ENCODE assay signal across 1 cellular context in the genomic region with DNA sequence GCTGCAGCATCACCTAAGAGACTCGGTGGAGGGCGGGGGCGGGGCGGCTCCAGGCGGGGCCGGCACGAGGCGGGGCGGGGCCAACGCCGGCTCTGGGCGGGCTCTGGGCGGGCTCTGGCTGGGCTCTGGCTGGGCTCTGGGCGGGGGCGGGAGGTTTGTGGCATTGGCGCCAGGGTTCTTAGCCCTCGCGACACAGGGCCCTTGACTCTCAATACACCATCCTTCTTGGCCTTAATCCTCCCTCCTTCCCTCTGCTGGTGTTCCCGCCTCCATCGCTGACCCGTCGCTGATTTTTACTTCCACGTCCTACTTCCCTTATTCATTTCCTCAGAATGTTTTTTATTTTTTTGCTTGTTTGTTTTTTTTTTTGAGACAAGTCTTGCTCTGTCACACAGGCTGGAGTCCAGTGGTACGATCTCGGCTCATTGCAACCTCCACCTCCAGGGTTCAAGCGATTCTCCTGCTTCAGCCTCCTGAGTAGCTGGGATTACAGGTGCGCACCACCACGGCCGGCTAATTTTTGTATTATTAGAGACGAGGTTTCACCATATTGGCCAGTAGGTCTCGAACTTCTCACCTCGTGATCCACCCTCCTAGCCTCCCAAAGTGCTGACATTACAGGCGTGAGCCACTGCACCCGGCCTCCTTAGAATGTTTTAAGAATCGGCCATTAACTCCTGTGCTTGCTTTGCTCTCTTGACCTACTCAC.
TF ChIP-seq lines count a peak whose summit lies in the region.

A gene with protein sequence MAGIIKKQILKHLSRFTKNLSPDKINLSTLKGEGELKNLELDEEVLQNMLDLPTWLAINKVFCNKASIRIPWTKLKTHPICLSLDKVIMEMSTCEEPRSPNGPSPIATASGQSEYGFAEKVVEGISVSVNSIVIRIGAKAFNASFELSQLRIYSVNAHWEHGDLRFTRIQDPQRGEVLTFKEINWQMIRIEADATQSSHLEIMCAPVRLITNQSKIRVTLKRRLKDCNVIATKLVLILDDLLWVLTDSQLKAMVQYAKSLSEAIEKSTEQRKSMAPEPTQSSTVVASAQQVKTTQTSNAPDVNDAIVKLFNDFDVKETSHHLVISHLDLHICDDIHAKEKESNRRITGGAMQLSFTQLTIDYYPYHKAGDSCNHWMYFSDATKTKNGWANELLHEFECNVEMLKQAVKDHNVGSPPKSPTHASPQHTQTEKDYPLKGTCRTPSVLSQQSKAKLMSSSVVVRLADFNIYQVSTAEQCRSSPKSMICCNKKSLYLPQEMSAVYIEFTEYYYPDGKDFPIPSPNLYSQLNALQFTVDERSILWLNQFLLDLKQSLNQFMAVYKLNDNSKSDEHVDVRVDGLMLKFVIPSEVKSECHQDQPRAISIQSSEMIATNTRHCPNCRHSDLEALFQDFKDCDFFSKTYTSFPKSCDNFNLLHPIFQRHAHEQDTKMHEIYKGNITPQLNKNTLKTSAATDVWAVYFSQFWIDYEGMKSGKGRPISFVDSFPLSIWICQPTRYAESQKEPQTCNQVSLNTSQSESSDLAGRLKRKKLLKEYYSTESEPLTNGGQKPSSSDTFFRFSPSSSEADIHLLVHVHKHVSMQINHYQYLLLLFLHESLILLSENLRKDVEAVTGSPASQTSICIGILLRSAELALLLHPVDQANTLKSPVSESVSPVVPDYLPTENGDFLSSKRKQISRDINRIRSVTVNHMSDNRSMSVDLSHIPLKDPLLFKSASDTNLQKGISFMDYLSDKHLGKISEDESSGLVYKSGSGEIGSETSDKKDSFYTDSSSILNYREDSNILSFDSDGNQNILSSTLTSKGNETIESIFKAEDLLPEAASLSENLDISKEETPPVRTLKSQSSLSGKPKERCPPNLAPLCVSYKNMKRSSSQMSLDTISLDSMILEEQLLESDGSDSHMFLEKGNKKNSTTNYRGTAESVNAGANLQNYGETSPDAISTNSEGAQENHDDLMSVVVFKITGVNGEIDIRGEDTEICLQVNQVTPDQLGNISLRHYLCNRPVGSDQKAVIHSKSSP (N-terminal part only) (minus strand): TSS at position 24 of the 709 bp plus-strand sequence. CDS start 239 bp downstream, outside the sequence.

TF ChIP-seq in H1, 55 proteins besides CTCF, POLR2A, EP300 and RAD21:
- TF ChIP-seq EGR1 (IDR thresholded peaks at IDR 0.05; ENCODE audit: borderline replicate concordance, low read depth, low read length) (peak; percentile 87), TAF1 (IDR thresholded peaks at IDR 0.05; ENCODE audit: low read depth, low read length) (peak; percentile 21; the same call in 1 of the 2 replicates), SUZ12 (IDR thresholded peaks at IDR 0.05; ENCODE audit: low read length) (no peak), SAP30 (IDR thresholded peaks at IDR 0.05; ENCODE audit: insufficient read depth, insufficient replicate concordance, low read length) (no peak), MAFK (IDR thresholded peaks at IDR 0.05; ENCODE audit: low read depth, low read length) (no peak), KDM5A (IDR thresholded peaks at IDR 0.05; ENCODE audit: low read length) (no peak), GTF2F1 (IDR thresholded peaks at IDR 0.05; ENCODE audit: borderline replicate concordance, low read depth, low read length) (no peak), TEAD4 (IDR thresholded peaks at IDR 0.05; ENCODE audit: low read depth, low read length) (no peak), TBP (IDR thresholded peaks at IDR 0.05; ENCODE audit: low read depth, low read length) (no peak), POU5F1 (IDR thresholded peaks at IDR 0.05; ENCODE audit: low read depth, low read length) (no peak), KDM1A (IDR thresholded peaks at IDR 0.05; ENCODE audit: borderline replicate concordance, low read length) (peak; percentile 81; the same call in 1 of the 2 replicates), ZNF274 (IDR thresholded peaks at IDR 0.05; ENCODE audit: borderline replicate concordance, extremely low read depth, low read length) (no peak), RBBP5 (IDR thresholded peaks at IDR 0.05; ENCODE audit: borderline replicate concordance, low read depth, low read length) (no peak), HDAC2 (IDR thresholded peaks at IDR 0.05; ENCODE audit: borderline replicate concordance in 1 of 2, low read depth in 2 of 2, low read length in 2 of 2) (no peak), POLR2AphosphoS5 (IDR thresholded peaks at IDR 0.05; ENCODE audit: low read depth, low read length) (peak; percentile 69; the same call in 1 of the 2 replicates), CREB1 (IDR thresholded peaks at IDR 0.05) (no peak), SIN3A (conservative IDR thresholded peaks at IDR 0.05 in 1 of 2, IDR thresholded peaks at IDR 0.05 in 1 of 2; ENCODE audit: low read depth in 1 of 2, low read length in 2 of 2) (0 out of 4 replicates have a peak, but pooled peaks of 1 of the 2 experiments have one; percentile 17), TCF12 (IDR thresholded peaks at IDR 0.05; ENCODE audit: low read depth, low read length) (no peak), GABPA (IDR thresholded peaks at IDR 0.05; ENCODE audit: borderline replicate concordance, insufficient read depth, low read length) (no peak), RFX5 (IDR thresholded peaks at IDR 0.05; ENCODE audit: borderline replicate concordance, low read depth, low read length) (no peak), PHF8 (conservative IDR thresholded peaks at IDR 0.05; ENCODE audit: low read depth, low read length) (no peak), CEBPB (IDR thresholded peaks at IDR 0.05; ENCODE audit: low read depth, low read length) (no peak), FOSL1 (IDR thresholded peaks at IDR 0.05; ENCODE audit: insufficient read depth, low read depth, low read length) (no peak), SP4 (IDR thresholded peaks at IDR 0.05; ENCODE audit: low read length) (no peak)
- TF ChIP-seq, protein P1, sequence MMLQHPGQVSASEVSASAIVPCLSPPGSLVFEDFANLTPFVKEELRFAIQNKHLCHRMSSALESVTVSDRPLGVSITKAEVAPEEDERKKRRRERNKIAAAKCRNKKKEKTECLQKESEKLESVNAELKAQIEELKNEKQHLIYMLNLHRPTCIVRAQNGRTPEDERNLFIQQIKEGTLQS (IDR thresholded peaks at IDR 0.05; ENCODE audit: insufficient read depth, low read depth, low read length) = no peak
- TF ChIP-seq, protein P2, sequence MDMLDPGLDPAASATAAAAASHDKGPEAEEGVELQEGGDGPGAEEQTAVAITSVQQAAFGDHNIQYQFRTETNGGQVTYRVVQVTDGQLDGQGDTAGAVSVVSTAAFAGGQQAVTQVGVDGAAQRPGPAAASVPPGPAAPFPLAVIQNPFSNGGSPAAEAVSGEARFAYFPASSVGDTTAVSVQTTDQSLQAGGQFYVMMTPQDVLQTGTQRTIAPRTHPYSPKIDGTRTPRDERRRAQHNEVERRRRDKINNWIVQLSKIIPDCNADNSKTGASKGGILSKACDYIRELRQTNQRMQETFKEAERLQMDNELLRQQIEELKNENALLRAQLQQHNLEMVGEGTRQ (IDR thresholded peaks at IDR 0.05; ENCODE audit: low read length) = no peak
- TF ChIP-seq, protein P3, sequence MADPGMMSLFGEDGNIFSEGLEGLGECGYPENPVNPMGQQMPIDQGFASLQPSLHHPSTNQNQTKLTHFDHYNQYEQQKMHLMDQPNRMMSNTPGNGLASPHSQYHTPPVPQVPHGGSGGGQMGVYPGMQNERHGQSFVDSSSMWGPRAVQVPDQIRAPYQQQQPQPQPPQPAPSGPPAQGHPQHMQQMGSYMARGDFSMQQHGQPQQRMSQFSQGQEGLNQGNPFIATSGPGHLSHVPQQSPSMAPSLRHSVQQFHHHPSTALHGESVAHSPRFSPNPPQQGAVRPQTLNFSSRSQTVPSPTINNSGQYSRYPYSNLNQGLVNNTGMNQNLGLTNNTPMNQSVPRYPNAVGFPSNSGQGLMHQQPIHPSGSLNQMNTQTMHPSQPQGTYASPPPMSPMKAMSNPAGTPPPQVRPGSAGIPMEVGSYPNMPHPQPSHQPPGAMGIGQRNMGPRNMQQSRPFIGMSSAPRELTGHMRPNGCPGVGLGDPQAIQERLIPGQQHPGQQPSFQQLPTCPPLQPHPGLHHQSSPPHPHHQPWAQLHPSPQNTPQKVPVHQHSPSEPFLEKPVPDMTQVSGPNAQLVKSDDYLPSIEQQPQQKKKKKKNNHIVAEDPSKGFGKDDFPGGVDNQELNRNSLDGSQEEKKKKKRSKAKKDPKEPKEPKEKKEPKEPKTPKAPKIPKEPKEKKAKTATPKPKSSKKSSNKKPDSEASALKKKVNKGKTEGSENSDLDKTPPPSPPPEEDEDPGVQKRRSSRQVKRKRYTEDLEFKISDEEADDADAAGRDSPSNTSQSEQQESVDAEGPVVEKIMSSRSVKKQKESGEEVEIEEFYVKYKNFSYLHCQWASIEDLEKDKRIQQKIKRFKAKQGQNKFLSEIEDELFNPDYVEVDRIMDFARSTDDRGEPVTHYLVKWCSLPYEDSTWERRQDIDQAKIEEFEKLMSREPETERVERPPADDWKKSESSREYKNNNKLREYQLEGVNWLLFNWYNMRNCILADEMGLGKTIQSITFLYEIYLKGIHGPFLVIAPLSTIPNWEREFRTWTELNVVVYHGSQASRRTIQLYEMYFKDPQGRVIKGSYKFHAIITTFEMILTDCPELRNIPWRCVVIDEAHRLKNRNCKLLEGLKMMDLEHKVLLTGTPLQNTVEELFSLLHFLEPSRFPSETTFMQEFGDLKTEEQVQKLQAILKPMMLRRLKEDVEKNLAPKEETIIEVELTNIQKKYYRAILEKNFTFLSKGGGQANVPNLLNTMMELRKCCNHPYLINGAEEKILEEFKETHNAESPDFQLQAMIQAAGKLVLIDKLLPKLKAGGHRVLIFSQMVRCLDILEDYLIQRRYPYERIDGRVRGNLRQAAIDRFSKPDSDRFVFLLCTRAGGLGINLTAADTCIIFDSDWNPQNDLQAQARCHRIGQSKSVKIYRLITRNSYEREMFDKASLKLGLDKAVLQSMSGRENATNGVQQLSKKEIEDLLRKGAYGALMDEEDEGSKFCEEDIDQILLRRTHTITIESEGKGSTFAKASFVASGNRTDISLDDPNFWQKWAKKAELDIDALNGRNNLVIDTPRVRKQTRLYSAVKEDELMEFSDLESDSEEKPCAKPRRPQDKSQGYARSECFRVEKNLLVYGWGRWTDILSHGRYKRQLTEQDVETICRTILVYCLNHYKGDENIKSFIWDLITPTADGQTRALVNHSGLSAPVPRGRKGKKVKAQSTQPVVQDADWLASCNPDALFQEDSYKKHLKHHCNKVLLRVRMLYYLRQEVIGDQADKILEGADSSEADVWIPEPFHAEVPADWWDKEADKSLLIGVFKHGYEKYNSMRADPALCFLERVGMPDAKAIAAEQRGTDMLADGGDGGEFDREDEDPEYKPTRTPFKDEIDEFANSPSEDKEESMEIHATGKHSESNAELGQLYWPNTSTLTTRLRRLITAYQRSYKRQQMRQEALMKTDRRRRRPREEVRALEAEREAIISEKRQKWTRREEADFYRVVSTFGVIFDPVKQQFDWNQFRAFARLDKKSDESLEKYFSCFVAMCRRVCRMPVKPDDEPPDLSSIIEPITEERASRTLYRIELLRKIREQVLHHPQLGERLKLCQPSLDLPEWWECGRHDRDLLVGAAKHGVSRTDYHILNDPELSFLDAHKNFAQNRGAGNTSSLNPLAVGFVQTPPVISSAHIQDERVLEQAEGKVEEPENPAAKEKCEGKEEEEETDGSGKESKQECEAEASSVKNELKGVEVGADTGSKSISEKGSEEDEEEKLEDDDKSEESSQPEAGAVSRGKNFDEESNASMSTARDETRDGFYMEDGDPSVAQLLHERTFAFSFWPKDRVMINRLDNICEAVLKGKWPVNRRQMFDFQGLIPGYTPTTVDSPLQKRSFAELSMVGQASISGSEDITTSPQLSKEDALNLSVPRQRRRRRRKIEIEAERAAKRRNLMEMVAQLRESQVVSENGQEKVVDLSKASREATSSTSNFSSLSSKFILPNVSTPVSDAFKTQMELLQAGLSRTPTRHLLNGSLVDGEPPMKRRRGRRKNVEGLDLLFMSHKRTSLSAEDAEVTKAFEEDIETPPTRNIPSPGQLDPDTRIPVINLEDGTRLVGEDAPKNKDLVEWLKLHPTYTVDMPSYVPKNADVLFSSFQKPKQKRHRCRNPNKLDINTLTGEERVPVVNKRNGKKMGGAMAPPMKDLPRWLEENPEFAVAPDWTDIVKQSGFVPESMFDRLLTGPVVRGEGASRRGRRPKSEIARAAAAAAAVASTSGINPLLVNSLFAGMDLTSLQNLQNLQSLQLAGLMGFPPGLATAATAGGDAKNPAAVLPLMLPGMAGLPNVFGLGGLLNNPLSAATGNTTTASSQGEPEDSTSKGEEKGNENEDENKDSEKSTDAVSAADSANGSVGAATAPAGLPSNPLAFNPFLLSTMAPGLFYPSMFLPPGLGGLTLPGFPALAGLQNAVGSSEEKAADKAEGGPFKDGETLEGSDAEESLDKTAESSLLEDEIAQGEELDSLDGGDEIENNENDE (IDR thresholded peaks at IDR 0.05; ENCODE audit: insufficient replicate concordance, low read length) = no peak
- TF ChIP-seq, protein P4, sequence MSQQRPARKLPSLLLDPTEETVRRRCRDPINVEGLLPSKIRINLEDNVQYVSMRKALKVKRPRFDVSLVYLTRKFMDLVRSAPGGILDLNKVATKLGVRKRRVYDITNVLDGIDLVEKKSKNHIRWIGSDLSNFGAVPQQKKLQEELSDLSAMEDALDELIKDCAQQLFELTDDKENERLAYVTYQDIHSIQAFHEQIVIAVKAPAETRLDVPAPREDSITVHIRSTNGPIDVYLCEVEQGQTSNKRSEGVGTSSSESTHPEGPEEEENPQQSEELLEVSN (IDR thresholded peaks at IDR 0.05) = peak; percentile 29
